Comparison of ENCODE assay signal across 8 cellular contexts in the genomic region with DNA sequence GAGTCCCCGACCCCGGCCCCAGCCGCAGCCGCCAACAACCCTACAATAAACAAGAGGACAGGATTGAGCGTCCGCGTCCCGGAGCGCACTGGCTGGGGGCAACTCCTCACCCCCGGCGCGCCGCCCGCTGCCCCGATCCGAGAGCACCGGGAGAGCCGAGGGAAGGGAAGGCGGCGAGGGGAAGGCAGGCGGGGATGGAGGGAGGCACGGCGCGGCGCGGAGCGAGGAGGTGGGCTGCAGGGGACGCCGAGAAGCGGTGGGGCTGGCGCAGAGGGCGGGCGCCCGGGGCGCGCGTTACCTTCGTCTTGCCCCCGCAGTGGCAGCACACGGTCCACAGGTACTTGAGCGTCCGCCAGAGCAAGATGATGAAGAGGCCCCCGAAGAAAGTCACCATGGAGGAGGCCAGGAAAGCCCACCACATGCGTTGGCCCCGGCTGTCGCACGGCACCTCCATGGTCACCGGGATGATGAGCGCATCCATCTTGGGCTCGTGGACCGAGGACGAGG. TPM values are rescaled to one million over a fixed set of nuclear protein-coding genes. Genes with fewer than 3 reads are reported as not detected.
DNase-seq lines count a peak whose midpoint lies in the region; ATAC-seq, FAIRE-seq and TF ChIP-seq lines count a peak whose summit lies in the region.

No MANE protein-coding gene starts in this region.

- POLR2A ChIA-PET in A673 (lab: Charles Lee; ENCODE audit: low non-redundant PET): no interaction called here

- H3K4me1 ChIP-seq in cardiac muscle cell (ENCODE audit: low read depth) (peaks cover 4% of the 10 kb centered on the region), uterus (peaks cover 0 to 3% of the 10 kb centered on the region in 2 donors), A673 (ENCODE audit: insufficient read depth, low read length, poor library complexity, severe bottlenecking) (peaks cover 4% of the 10 kb centered on the region)

- H3K4me1 Mint-ChIP-seq in memory B cell: peaks cover 12% of the 10 kb centered on the region

- H3K9me3 ChIP-seq in cardiac muscle cell (ENCODE audit: low read depth) (no peaks in the 10 kb centered on the region), uterus (no peaks in the 10 kb centered on the region), A673 (ENCODE audit: low read depth, low read length, poor library complexity, severe bottlenecking) (no peaks in the 10 kb centered on the region)

- H3K27me3 Mint-ChIP-seq in memory B cell: peaks cover 23% of the 10 kb centered on the region

- H3K9me3 Mint-ChIP-seq in memory B cell: no peaks in the 10 kb centered on the region

- H3K36me3 ChIP-seq in cardiac muscle cell (no peaks in the 10 kb centered on the region), bronchial epithelial cell (ENCODE audit: control insufficient read depth, insufficient read depth, low read length) (no peaks in the 10 kb centered on the region), uterus (no peaks in the 10 kb centered on the region), A673 (ENCODE audit: insufficient read depth, low read length, poor library complexity, severe bottlenecking) (no peaks in the 10 kb centered on the region)

- no peak overlapping the region for H3K27ac Mint-ChIP-seq in memory B cell

- CTCF ChIA-PET in A673 (lab: Charles Lee): no interaction called here

- FAIRE-seq in bronchial epithelial cell (lab: Jason Lieb, UNC): no peak

- H3K4me3 Mint-ChIP-seq in memory B cell: peak overlapping the region; percentile 94

- H3K27me3 ChIP-seq in cardiac muscle cell (peaks cover 95% of the 10 kb centered on the region), bronchial epithelial cell (ENCODE audit: control insufficient read depth, insufficient read depth, low read length) (no peaks in the 10 kb centered on the region), uterus (no peaks in the 10 kb centered on the region), A673 (replicated peaks; ENCODE audit: insufficient read depth, low read depth, low read length, poor library complexity) (peaks cover 80% of the 10 kb centered on the region)

- peak in 1 of 2 donors; percentile 24 for DNase-seq in cardiac muscle cell (ENCODE audit: low read depth in 1 of 2, low spot score in 1 of 2)
- no peak for DNase-seq in cardiac septum (ENCODE audit: low spot score)
- no peak for DNase-seq in bronchial epithelial cell (ENCODE audit: low read depth)
- DNase-seq in memory B cell (ENCODE audit: low spot score in 2 of 2): no peak
- no peak for DNase-seq in uterus
- DNase-seq in stimulated activated CD4-positive, alpha-beta T cell treated with anti-CD3 and anti-CD28 coated beads, Interleukin-12 subunit alpha, Interleukin-12 subunit beta, amount 100 ng/mL, for 4 hours: no peak
- no peak for DNase-seq in A673 (ENCODE audit: low spot score)

- no TSS peak for BruUV-seq in A673 (replicated peaks; lab: Mats Ljungman, UMichigan)

- no peaks in the 10 kb centered on the region for H3K36me3 Mint-ChIP-seq in memory B cell

- intact Hi-C loops in cardiac septum (cut with DNase I): no loop called here
- intact Hi-C loops in uterus (cut with DNase I; ENCODE audit: low total_unique reads): loop anchor here (10.0 kb wide), 1 partner anchor 242 kb away; no protein-coding TSS in a partner anchor
- intact Hi-C loops in A673 (cut with micrococcal nuclease; ENCODE audit: unreplicated experiment): no loop called here

- ATAC-seq in memory B cell (ENCODE audit: low read depth): no peak
- no peak for ATAC-seq in HG02884 (IDR thresholded peaks at IDR 0.05; ENCODE audit: unreplicated experiment)

- no peak for TF ChIP-seq POLR2A in uterus (IDR thresholded peaks at IDR 0.05)

- H3K27ac ChIP-seq in cardiac muscle cell: no peak overlapping the region
- H3K27ac ChIP-seq in uterus: peak overlapping the region; percentile 88 to 93
- no peak overlapping the region for H3K27ac ChIP-seq in A673 (ENCODE audit: low read depth, low read length, poor library complexity, severe bottlenecking)

- peak overlapping the region; percentile 70 for H3K4me3 ChIP-seq in cardiac muscle cell
- peak overlapping the region; percentile 71 for H3K4me3 ChIP-seq in bronchial epithelial cell (ENCODE audit: low read depth, low read length)
- peak overlapping the region; percentile 62 to 65 for H3K4me3 ChIP-seq in uterus
- no peak overlapping the region for H3K4me3 ChIP-seq in A673 (ENCODE audit: low read depth, low read length, poor library complexity, severe bottlenecking)

- TF ChIP-seq CTCF in cardiac muscle cell (IDR thresholded peaks at IDR 0.05; ENCODE audit: low read depth, low read length): no peak
- no peak for TF ChIP-seq CTCF in bronchial epithelial cell (IDR thresholded peaks at IDR 0.05; ENCODE audit: insufficient read depth, low read length, severe bottlenecking)
- TF ChIP-seq CTCF in uterus (IDR thresholded peaks at IDR 0.05): no peak
- TF ChIP-seq CTCF in A673 (conservative IDR thresholded peaks at IDR 0.05; ENCODE audit: low read depth, low read length): no peak

RNA-seq across cellular contexts. Expression of a gene that starts 0.6 kb away (rescaled TPM):
- total RNA-seq in cardiac muscle cell: 1.8 and 3.2 TPM in 2 replicates
- 1.7 and 1.9 TPM in 2 replicates for polyA plus RNA-seq in cardiac muscle cell
- total RNA-seq in cardiac septum: 2.0 TPM
- total RNA-seq in bronchial epithelial cell: 15.8 and 16.3 TPM in 2 replicates
- 100 to 1,000 TPM in 3 of 4 donors, 10 to 100 TPM in 1; 86.2 to 236 (median 164) TPM for total RNA-seq in uterus
- total RNA-seq in A673 (2021): 0.84 and 1.3 TPM in 2 replicates

Comparison
In these comparisons a context has a peak if more than half of its experiments do, and no peak if none do; other contexts are left out.
1. H3K27ac ChIP-seq: peak in uterus (2 of 2); none in cardiac muscle cell (single experiment) and A673 (single experiment).